In the genomic region with DNA sequence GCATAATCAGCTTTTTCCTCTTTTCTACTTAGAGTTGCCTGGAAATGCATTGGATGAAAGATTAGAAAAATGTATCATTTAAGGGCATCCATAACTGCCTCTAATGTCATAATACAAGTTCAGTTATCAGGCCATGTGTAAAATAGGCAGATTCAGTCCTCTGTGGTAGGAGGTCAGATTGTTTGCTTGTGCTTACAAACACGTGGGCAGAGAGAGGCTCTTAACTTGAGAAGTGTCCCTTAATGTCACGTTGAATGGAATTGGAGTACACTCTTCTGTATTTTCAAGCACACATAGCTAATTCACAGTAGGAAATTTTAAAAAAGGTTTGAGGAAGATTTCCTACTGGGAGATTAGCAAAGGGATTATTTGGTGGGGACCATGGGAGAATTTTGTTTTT, we compare ENCODE assay signal across 26 cellular contexts.
"Had no signal": no experiment of that assay in that cellular context is flagged by ENCODE, and none has a peak within 500 bp of the region (broad histone marks: within the 10 kb centered on the region; RNA-seq: fewer than 3 reads in every experiment).

No MANE protein-coding gene starts in this region.

- DNase-seq: activated B cell treated with CpG ODN at 0.5 μM for 24 hours; activated CD4-positive, alpha-beta memory T cell treated with anti-CD3 and anti-CD28 coated beads, Interleukin-2, amount 10 ng/mL, durations not matched to agents 7 days and 5 days; activated CD4-positive, alpha-beta T cell treated with anti-CD3 and anti-CD28 coated beads for 36 hours; activated effector memory CD4-positive, alpha-beta T cell treated with anti-CD3 and anti-CD28 coated beads, Interleukin-2, amount 50 U/mL, for 16 hours; activated naive CD4-positive, alpha-beta T cell treated with anti-CD3 and anti-CD28 coated beads, Interleukin-2, amount 10 ng/mL, durations not matched to agents 7 days and 5 days; amygdala; colonic mucosa; dorsolateral prefrontal cortex; effector memory CD8-positive, alpha-beta T cell; foreskin melanocyte; immature natural killer cell; kidney glomerular epithelial cell; left ventricle myocardium superior; midbrain; natural killer cell; retina; sigmoid colon; stimulated activated CD4-positive, alpha-beta T cell treated with anti-CD3 and anti-CD28 coated beads, Interleukin-15, amount 100 ng/mL, for 24 hours; stomach had no signal

- H3K4me3 ChIP-seq: colonic mucosa, dorsolateral prefrontal cortex, hepatocyte, sigmoid colon, smooth muscle cell, stomach, suprapubic skin had no signal

- H3K27me3 ChIP-seq: colonic mucosa, dorsolateral prefrontal cortex, hepatocyte, sigmoid colon, stomach, suprapubic skin had no signal

- H3K27ac ChIP-seq: colonic mucosa, dorsolateral prefrontal cortex, hepatocyte, sigmoid colon, stomach, suprapubic skin had no signal

- FAIRE-seq: bronchial epithelial cell, endothelial cell of umbilical vein had no signal

- H3K36me3 ChIP-seq: colonic mucosa, sigmoid colon, stomach, suprapubic skin had no signal

- H3K9me3 ChIP-seq: colonic mucosa, sigmoid colon, stomach, suprapubic skin had no signal

- ATAC-seq: activated CD4-positive, alpha-beta T cell treated with anti-CD3 and anti-CD28 coated beads for 36 hours; effector memory CD8-positive, alpha-beta T cell; esophagus mucosa; left ventricle myocardium superior; natural killer cell; stimulated activated memory B cell treated with anti-CD40 and anti-IgM and Interleukin-4, amounts not matched to agents 10 μg/mL and 1 μg/mL and 100 μg/mL, for 72 hours had no signal

- H3K4me1 ChIP-seq: colonic mucosa, stomach, suprapubic skin had no signal

- H3K4me2 ChIP-seq: hepatocyte, smooth muscle cell had no signal
